In the genomic region with DNA sequence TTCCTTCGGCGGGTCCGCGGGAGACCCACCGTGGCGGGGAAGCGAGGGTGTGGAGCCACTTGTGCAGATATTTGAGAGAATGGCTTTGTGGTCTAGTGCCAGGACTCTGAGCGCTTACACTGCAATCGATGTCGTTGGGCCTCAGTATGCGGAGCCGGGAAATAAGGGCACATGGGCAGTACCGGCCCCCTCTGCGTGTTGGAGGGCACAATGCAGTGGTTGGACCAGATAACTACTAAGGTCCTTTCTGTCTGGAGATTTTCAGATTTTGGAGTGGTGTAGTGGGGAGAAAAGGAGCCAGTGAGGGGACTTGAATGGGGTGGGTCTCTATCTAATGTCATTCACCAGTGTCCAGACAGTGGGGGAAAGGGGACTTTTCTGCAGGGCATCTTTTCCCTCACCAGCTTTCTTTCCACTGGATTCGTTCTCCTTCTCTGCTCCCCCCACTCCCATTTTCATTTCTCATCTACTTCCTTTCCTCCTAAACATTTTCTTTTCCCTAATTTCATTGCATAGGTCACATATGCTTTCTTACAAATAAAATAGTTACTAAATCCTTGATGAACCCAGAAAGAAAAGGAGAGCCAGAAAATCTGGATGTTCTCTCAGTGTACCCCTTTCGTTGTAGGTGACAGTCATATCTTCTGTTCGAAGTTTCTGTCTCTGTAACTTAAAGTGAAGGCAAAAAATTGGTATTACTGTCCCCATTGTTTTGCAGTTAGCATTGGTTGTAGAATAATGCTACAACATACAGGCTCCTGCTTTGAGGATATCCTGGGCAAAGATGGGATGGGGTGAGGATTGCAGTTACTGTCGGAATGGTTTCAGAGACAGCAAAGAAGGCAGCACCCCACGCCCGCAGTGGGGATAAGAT, we compare ENCODE assay signal across 8 cellular contexts. TPM values are rescaled to one million over a fixed set of nuclear protein-coding genes. Genes with fewer than 3 reads are reported as not detected.
DNase-seq lines count a peak whose midpoint lies in the region; ATAC-seq, FAIRE-seq and TF ChIP-seq lines count a peak whose summit lies in the region.

No MANE protein-coding gene starts in this region.

- H4K8ac ChIP-seq in H9 (replicated peaks; ENCODE audit: insufficient read length, low read depth, low read length), result no peak overlapping the region

- no peak overlapping the region for H4K5ac ChIP-seq in H9 (ENCODE audit: insufficient read length, low read depth, low read length)

- H3K79me1 ChIP-seq in H9 (ENCODE audit: insufficient read depth, low read depth, low read length, poor library complexity, severe bottlenecking), result no peaks in the 10 kb centered on the region

- H3T11ph ChIP-seq in H9 (ENCODE audit: low read length), result no peak overlapping the region

- peak overlapping the region; percentile 62; the same call in 1 of the 2 replicates for H3K14ac ChIP-seq in H9 (ENCODE audit: insufficient read depth, low read length)

- H3K9me3 ChIP-seq in BLaER1, result no peaks in the 10 kb centered on the region
- no peaks in the 10 kb centered on the region for H3K9me3 ChIP-seq in H9 (ENCODE audit: control insufficient read depth, low read depth, low read length)
- no peaks in the 10 kb centered on the region for H3K9me3 ChIP-seq in thyroid gland

- 100% methylated on average over 1 of the region's 20 CpGs for WGBS in H9 (ENCODE audit: extremely low coverage, insufficient read length, low lambda C conversion rate)
- WGBS in thyroid gland, 2 donors, result 27 to 40% methylated on average over 13 to 20 of the region's 20 CpGs

- no peak overlapping the region; a peak in 2 of 7 replicates for H3K27ac Mint-ChIP-seq in H9
- peak overlapping the region; percentile 91 to 94 for H3K27ac Mint-ChIP-seq in activated naive CD4-positive, alpha-beta T cell treated with anti-CD3 and anti-CD28 coated beads, Interleukin-2, amount 50 U/mL, for 72 hours

- FAIRE-seq in H54 (lab: Jason Lieb, UNC), result no peak

- peaks cover 11% of the 10 kb centered on the region; the same call in 1 of the 2 replicates for H3K79me2 ChIP-seq in H9 (ENCODE audit: insufficient read depth, low read length)

- H3K9me3 Mint-ChIP-seq in H9, result no peaks in the 10 kb centered on the region; a peak in 1 of 5 replicates
- no peaks in the 10 kb centered on the region for H3K9me3 Mint-ChIP-seq in activated naive CD4-positive, alpha-beta T cell treated with anti-CD3 and anti-CD28 coated beads, Interleukin-2, amount 50 U/mL, for 72 hours

- H2AK5ac ChIP-seq in H9 (ENCODE audit: insufficient read length, low read length), result no peak overlapping the region

- no peak overlapping the region for H3K18ac ChIP-seq in H9 (ENCODE audit: insufficient read length, low read depth, low read length)

- H3K56ac ChIP-seq in H9 (ENCODE audit: insufficient read length, low read depth, low read length), result no peak overlapping the region

- H2BK120ac ChIP-seq in H9 (ENCODE audit: low read depth, low read length, poor library complexity, severe bottlenecking), result no peak overlapping the region

- H3K4me3 ChIP-seq in BLaER1 (peak overlapping the region; percentile 79), thyroid gland (replicated peaks in 1 of 3) (peak overlapping the region in 2 of 3 donors; percentile 71 to 77)

- TF ChIP-seq CTCF in H9 (conservative IDR thresholded peaks at IDR 0.05), result no peak
- TF ChIP-seq CTCF in thyroid gland (IDR thresholded peaks at IDR 0.05), result no peak

- peaks cover 24% of the 10 kb centered on the region for H3K23me2 ChIP-seq in H9 (ENCODE audit: insufficient read length, low read depth, low read length, poor library complexity, severe bottlenecking)

- H2AFZ ChIP-seq in H9 (ENCODE audit: low read length), result no peak overlapping the region

- H4K91ac ChIP-seq in H9 (ENCODE audit: insufficient read length, low read depth, low read length), result no peak overlapping the region

- no peak overlapping the region for H2BK15ac ChIP-seq in H9 (ENCODE audit: low read depth, low read length)

- H3K27ac ChIP-seq in BLaER1 (peak overlapping the region; percentile 93), H9 (ENCODE audit: insufficient read length, low read depth, low read length) (no peak overlapping the region), thyroid gland (peak overlapping the region in 2 of 3 donors; percentile 97 to 98)

- H3K23ac ChIP-seq in H9 (ENCODE audit: insufficient read length, low read depth, low read length), result no peak overlapping the region

- H3K4me1 Mint-ChIP-seq in H9, result peaks cover 71 to 76% of the 10 kb centered on the region in 2 experiments

- no peak for ATAC-seq in activated naive CD4-positive, alpha-beta T cell treated with anti-CD3 and anti-CD28 coated beads, Interleukin-2, amount 50 U/mL, for 72 hours
- no peak for ATAC-seq in GM19397 (IDR thresholded peaks at IDR 0.05; ENCODE audit: unreplicated experiment)

- H3K27me3 ChIP-seq in BLaER1 (peaks cover 39% of the 10 kb centered on the region), H9 (ENCODE audit: insufficient read depth, low read length) (peaks cover 34% of the 10 kb centered on the region), thyroid gland (no peaks in the 10 kb centered on the region)

- H3K4ac ChIP-seq in H9 (ENCODE audit: low read depth, low read length), result no peak overlapping the region

- H3K36me3 ChIP-seq in BLaER1, result peaks cover 5% of the 10 kb centered on the region
- peaks cover under 1% of the 10 kb centered on the region in 2 donors for H3K36me3 ChIP-seq in thyroid gland

- no peak overlapping the region for H2BK20ac ChIP-seq in H9 (ENCODE audit: low read depth, low read length, poor library complexity, severe bottlenecking)

- H3K27me3 Mint-ChIP-seq in H9 (ENCODE audit: low read depth), result peaks cover 51% of the 10 kb centered on the region

- no peak overlapping the region for H2BK5ac ChIP-seq in H9 (ENCODE audit: insufficient read length, low read length)

- H3K4me2 ChIP-seq in BLaER1 (peak overlapping the region; percentile 97), H9 (ENCODE audit: insufficient read depth, insufficient read length, low read length) (peak overlapping the region; percentile 93)

- peak overlapping the region; percentile 94 for H3K9ac ChIP-seq in BLaER1
- peak overlapping the region; percentile 84 for H3K9ac ChIP-seq in H9 (ENCODE audit: extremely low read depth, insufficient read length, low read length)

- DNase-seq in H9, result no peak
- no peak for DNase-seq in activated naive CD4-positive, alpha-beta T cell treated with anti-CD3 and anti-CD28 coated beads, Interleukin-2, amount 50 U/mL, for 72 hours (ENCODE audit: low spot score in 2 of 2)
- peak; percentile 44 for DNase-seq in kidney glomerular epithelial cell (lab: John Stamatoyannopoulos, UW)
- peak in 1 of 2 donors; percentile 40 for DNase-seq in thyroid gland
- no peak for DNase-seq in H54 (ENCODE audit: insufficient read length, low spot score)
- no peak for DNase-seq in iPS-NIHi7 (ENCODE audit: extremely low spot score)

- peaks cover 3 to 11% (median 9%) of the 10 kb centered on the region in 3 experiments for H3K36me3 Mint-ChIP-seq in H9 (ENCODE audit: insufficient read depth in 1 of 3, low read depth in 3 of 3)
- H3K36me3 Mint-ChIP-seq in activated naive CD4-positive, alpha-beta T cell treated with anti-CD3 and anti-CD28 coated beads, Interleukin-2, amount 50 U/mL, for 72 hours, result peaks cover 32 to 36% of the 10 kb centered on the region in 2 donors

- no peak overlapping the region for H2BK12ac ChIP-seq in H9 (ENCODE audit: insufficient read length, low read depth, low read length)

- TF ChIP-seq POLR2A in thyroid gland (IDR thresholded peaks at IDR 0.05) (peak in 1 of 2 donors; percentile 9), H54 (IDR thresholded peaks at IDR 0.05; ENCODE audit: low read depth, low read length) (no peak)

- intact Hi-C loops in thyroid gland (cut with DNase I), result loop anchor here (5.0 kb wide), 3 partner anchors 43 to 133 kb away; no protein-coding TSS in a partner anchor

- peaks cover 30% of the 10 kb centered on the region for H3K4me1 ChIP-seq in BLaER1
- peaks cover 18% of the 10 kb centered on the region for H3K4me1 ChIP-seq in H9 (ENCODE audit: insufficient read depth, low read length)
- peaks cover 19 to 37% of the 10 kb centered on the region in 2 donors for H3K4me1 ChIP-seq in thyroid gland

- H4K20me1 ChIP-seq in BLaER1 (peaks cover 82% of the 10 kb centered on the region), H9 (ENCODE audit: control insufficient read depth, insufficient read depth, insufficient read length) (no peaks in the 10 kb centered on the region)

- H3K4me3 Mint-ChIP-seq in H9, result peak overlapping the region; percentile 78 to 84

RNA-seq across cellular contexts. Expression of a gene that starts 1.4 kb away (rescaled TPM):
- total RNA-seq in H9 (2021) (11.3 and 14.7 TPM in 2 replicates), thyroid gland (10 to 100 TPM in 3 of 4 donors, 1 to 10 TPM in 1; 9.2 to 21.2 (median 14.7) TPM)
- total RNA-seq in activated naive CD4-positive, alpha-beta T cell treated with anti-CD3 and anti-CD28 coated beads, Interleukin-2, amount 50 U/mL, for 72 hours, result 10 to 100 TPM; 25.1 to 48.4 TPM

Comparison
In these comparisons a context has a peak if more than half of its experiments do, and no peak if none do; other contexts are left out.
1. H3K27ac Mint-ChIP-seq: peak in activated naive CD4-positive, alpha-beta T cell treated with anti-CD3 and anti-CD28 coated beads, Interleukin-2, amount 50 U/mL, for 72 hours (2 of 2); none in H9 (0 of 3).